ENCODE assay signal across 25 cellular contexts in the genomic region with DNA sequence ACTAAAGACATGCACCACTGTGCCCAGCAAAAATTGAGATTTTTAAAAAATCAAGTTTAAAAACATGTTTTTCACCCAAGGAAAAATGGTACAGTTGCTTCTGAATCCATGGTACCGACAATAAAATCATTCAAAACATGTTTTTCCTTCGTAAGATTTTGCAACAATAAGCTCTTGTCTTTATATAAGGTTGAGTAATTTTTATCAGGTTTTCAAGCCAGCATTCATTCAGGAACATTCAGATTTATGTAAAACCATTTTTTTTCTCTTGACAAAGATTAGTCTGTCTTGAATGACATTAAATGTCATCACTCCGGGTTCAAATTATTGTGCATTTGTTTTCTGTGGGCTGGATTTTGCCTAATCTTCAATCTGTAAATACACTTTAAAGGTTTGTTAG.
"Had no signal": no experiment of that assay in that cellular context is flagged by ENCODE, and none has a peak within 500 bp of the region (broad histone marks: within the 10 kb centered on the region; RNA-seq: fewer than 3 reads in every experiment).

No MANE protein-coding gene starts in this region.

- H3K4me3 ChIP-seq: left lung, lower lobe of right lung, neural progenitor cell, ovary, right atrium auricular region, right lobe of liver, smooth muscle cell, transverse colon, upper lobe of left lung, vagina had no signal

- H3K9ac ChIP-seq: neural progenitor cell had no signal

- H3K36me3 ChIP-seq: left lung, lower lobe of right lung, neural progenitor cell, neutrophil, ovary, right atrium auricular region, right lobe of liver, transverse colon, upper lobe of left lung, vagina had no signal

- DNase-seq: hypothalamus; immature natural killer cell; kidney; left colon; left lung; lower lobe of right lung; mammary epithelial cell; mesenchymal stem cell; naive thymus-derived CD8-positive, alpha-beta T cell; ovary; right lobe of liver; stimulated activated CD4-positive, alpha-beta T cell treated with anti-CD3 and anti-CD28 coated beads, Interleukin-1b, Interleukin-23, amount 100 ng/mL, for 48 hours; stimulated activated CD4-positive, alpha-beta T cell treated with anti-CD3 and anti-CD28 coated beads, Interleukin-2, amount 100 ng/mL, for 48 hours; stimulated activated CD4-positive, alpha-beta T cell treated with anti-CD3 and anti-CD28 coated beads, Interleukin-4, amount 100 ng/mL, for 4 hours; stimulated activated CD8-positive, alpha-beta memory T cell treated with anti-CD3 and anti-CD28 coated beads, Interleukin-4, amount 100 ng/mL, for 48 hours; stimulated activated naive CD4-positive, alpha-beta T cell treated with Interleukin-2 at 50 U/mL for 16 hours; stimulated activated naive CD8-positive, alpha-beta T cell treated with anti-CD3 and anti-CD28 coated beads, Interleukin-15, amount 100 ng/mL, for 72 hours; substantia nigra; transverse colon; upper lobe of left lung had no signal

- H3K27me3 ChIP-seq: left lung, neural progenitor cell, neutrophil, ovary, right atrium auricular region, right lobe of liver, transverse colon, upper lobe of left lung, vagina had no signal

- H2AFZ ChIP-seq: neural progenitor cell had no signal

- H3K9me3 ChIP-seq: neutrophil, ovary, right lobe of liver, vagina had no signal

- H3K4me1 ChIP-seq: left lung, lower lobe of right lung, neural progenitor cell, right atrium auricular region, right lobe of liver, transverse colon, upper lobe of left lung, vagina had no signal

- H3K27ac ChIP-seq: left lung, lower lobe of right lung, neural progenitor cell, neutrophil, ovary, right lobe of liver, transverse colon, upper lobe of left lung, vagina had no signal

- H3K4me2 ChIP-seq: neural progenitor cell, smooth muscle cell had no signal
